ENCODE assay signal across 8 cellular contexts in genomic region chr3:43378066-43378935, GRCh38.
DNase-seq lines count a peak whose midpoint lies in the region; ATAC-seq and TF ChIP-seq lines count a peak whose summit lies in the region.

No MANE protein-coding gene starts in this region.

- no peaks in the 10 kb centered on the region for H3K36me3 ChIP-seq in OCI-LY1 (ENCODE audit: insufficient read depth, low read length)
- H3K36me3 ChIP-seq in gastroesophageal sphincter = no peaks in the 10 kb centered on the region

- no peaks in the 10 kb centered on the region for H3K27me3 Mint-ChIP-seq in HFFc6 (ENCODE audit: insufficient read depth)

- no peak overlapping the region for H3K4me2 ChIP-seq in OCI-LY1 (ENCODE audit: low read length)

- H3K27ac Mint-ChIP-seq in HFFc6 = peak overlapping the region; percentile 34

- no peak for TF ChIP-seq POLR2A in gastroesophageal sphincter (IDR thresholded peaks at IDR 0.05)

- no peaks in the 10 kb centered on the region; the same call in 1 of the 2 replicates for H3K36me3 Mint-ChIP-seq in HFFc6 (ENCODE audit: low read depth)

- H3K4me3 Mint-ChIP-seq in HFFc6 = 0 out of 2 replicates have a peak overlapping the region, but pooled peaks have one; percentile 28

- H3K79me2 ChIP-seq in OCI-LY1 (ENCODE audit: insufficient read depth, low read length) = no peaks in the 10 kb centered on the region

- H3K9me3 ChIP-seq in OCI-LY1 (ENCODE audit: low read length) (no peaks in the 10 kb centered on the region), gastroesophageal sphincter (no peaks in the 10 kb centered on the region)

- no peak for TF ChIP-seq EP300 in gastroesophageal sphincter (IDR thresholded peaks at IDR 0.05)

- no peaks in the 10 kb centered on the region for H4K20me1 ChIP-seq in OCI-LY1 (ENCODE audit: insufficient read depth, low read length)

- H3K27me3 ChIP-seq in OCI-LY1 (ENCODE audit: insufficient read depth, low read length) (no peaks in the 10 kb centered on the region), gastroesophageal sphincter (no peaks in the 10 kb centered on the region)

- ATAC-seq in gastroesophageal sphincter = no peak

- no peak overlapping the region for H3K9ac ChIP-seq in OCI-LY1 (ENCODE audit: low read length)

- DNase-seq in Daoy (ENCODE audit: low read depth) (peak; percentile 27), HFFc6 (peak; percentile 3), activated T-helper 1 cell treated with Interleukin-2 at 50 U/mL for 16 hours (ENCODE audit: low read depth) (peak; percentile 38), NCI-H774 (lab: John Stamatoyannopoulos, UW) (no peak), cerebellum (ENCODE audit: low spot score) (no peak)
- DNase-seq in stimulated activated CD4-positive, alpha-beta T cell treated with anti-CD3 and anti-CD28 coated beads, Interleukin-15, amount 100 ng/mL, for 1 hour (ENCODE audit: low read depth in 1 of 2, low spot score in 1 of 2) = peak; percentile 34 to 51

- no peak overlapping the region for H2AFZ ChIP-seq in OCI-LY1 (ENCODE audit: low read length)

- H3K4me1 ChIP-seq in OCI-LY1 (ENCODE audit: insufficient read depth, low read length, severe bottlenecking) (no peaks in the 10 kb centered on the region), gastroesophageal sphincter (peaks cover 0 to 32% (median 3%) of the 10 kb centered on the region in 3 donors)

- H3K27ac ChIP-seq in OCI-LY1 (ENCODE audit: low read depth, low read length, poor library complexity, severe bottlenecking) = no peak overlapping the region
- peak overlapping the region; percentile 45 to 79 (median 75) for H3K27ac ChIP-seq in gastroesophageal sphincter

- WGBS in gastroesophageal sphincter (ENCODE audit: low coverage in 1 of 2), 2 donors = 95 to 100% methylated on average over 2 of the region's 2 CpGs

- peaks cover 3% of the 10 kb centered on the region; the same call in 1 of the 2 replicates for H3K9me3 Mint-ChIP-seq in HFFc6

- H3K9me2 ChIP-seq in OCI-LY1 (ENCODE audit: low read depth, low read length) = no peaks in the 10 kb centered on the region

- no peaks in the 10 kb centered on the region for H3F3A ChIP-seq in OCI-LY1 (ENCODE audit: insufficient read depth, low read length)

- peak; percentile 87 for TF ChIP-seq CTCF in HFFc6 (IDR thresholded peaks at IDR 0.05)
- peak; percentile 79 for TF ChIP-seq CTCF in OCI-LY1 (IDR thresholded peaks at IDR 0.05; ENCODE audit: low read length)
- peak in 3 of 4 experiments; percentile 34 to 55 (median 45) for TF ChIP-seq CTCF in gastroesophageal sphincter (IDR thresholded peaks at IDR 0.05)

- H3K4me3 ChIP-seq in OCI-LY1 (ENCODE audit: low read depth, low read length, poor library complexity, severe bottlenecking) (no peak overlapping the region), gastroesophageal sphincter (no peak overlapping the region)

- H3K4me1 Mint-ChIP-seq in HFFc6 (ENCODE audit: low read depth) = peaks cover 37% of the 10 kb centered on the region

Comparison
In these comparisons a context has a peak if more than half of its experiments do, and no peak if none do; other contexts are left out.
1. DNase-seq: peak in Daoy (single experiment), HFFc6 (single experiment), activated T-helper 1 cell treated with Interleukin-2 at 50 U/mL for 16 hours (single experiment) and stimulated activated CD4-positive, alpha-beta T cell treated with anti-CD3 and anti-CD28 coated beads, Interleukin-15, amount 100 ng/mL, for 1 hour (2 of 2); none in NCI-H774 (single experiment) and cerebellum (single experiment).
2. Peak in every context shown above with its lines, with median percentiles within 50 percentile points of each other: CTCF ChIP-seq.